9 cellular contexts compared by ENCODE assay signal in the genomic region with DNA sequence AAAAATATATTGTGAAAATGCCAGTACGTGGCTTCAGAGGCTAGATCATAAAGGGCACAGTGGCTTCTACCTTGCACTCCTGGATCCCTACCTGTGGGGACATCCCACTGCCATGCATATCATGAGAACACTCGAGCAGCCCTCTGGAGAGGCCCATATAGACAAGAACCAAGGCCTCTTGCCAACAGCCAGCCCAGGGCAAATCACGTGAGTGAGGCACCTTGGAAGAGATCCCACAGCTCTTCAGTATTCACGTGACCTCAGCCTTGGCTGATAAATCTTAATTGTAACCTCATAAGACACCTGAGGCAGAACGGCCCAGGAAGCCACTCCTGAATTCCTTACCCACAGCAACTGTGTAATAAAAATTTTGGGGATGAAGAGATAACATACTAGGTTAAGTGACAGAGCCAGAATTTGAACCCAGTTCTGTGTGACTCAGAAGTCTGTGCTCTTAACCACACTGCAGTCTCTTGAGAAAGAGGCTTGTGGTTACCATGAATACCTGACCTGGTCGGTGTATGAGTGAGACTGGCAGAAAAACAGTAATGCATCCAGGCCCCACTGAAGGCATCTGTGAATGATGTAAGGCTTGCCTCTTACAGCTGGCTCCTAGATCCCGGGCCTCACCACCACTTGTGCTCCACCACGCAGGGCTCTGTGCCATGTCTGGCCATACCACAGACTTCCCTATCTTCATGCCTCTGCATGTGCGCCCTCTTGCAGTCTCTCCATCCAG. TPM values are rescaled to one million over a fixed set of nuclear protein-coding genes. Genes with fewer than 3 reads are reported as not detected.
DNase-seq lines count a peak whose midpoint lies in the region.
"Had no signal": no experiment of that assay in that cellular context is flagged by ENCODE, and none has a peak within 500 bp of the region (broad histone marks: within the 10 kb centered on the region; RNA-seq: fewer than 3 reads in every experiment).

No MANE protein-coding gene starts in this region.

- in situ Hi-C loops in Caki2 (cut with HindIII; ENCODE audit: low pct_unique_long_range_greater_than_20kb, low sequenced_read_pairs), result no loop called here

- DNase-seq in Caki2 (ENCODE audit: low read depth), result peak; percentile 14
- DNase-seq in NCI-H2029 (lab: John Stamatoyannopoulos, UW), result peak; percentile 87
- DNase-seq in epidermal melanocyte (ENCODE audit: insufficient read length, low spot score), result peak; percentile 49
- peak; percentile 31 for DNase-seq in occipital lobe (lab: John Stamatoyannopoulos, UW)
- no peak for DNase-seq in HuH-7.5 (ENCODE audit: low spot score)
- no peak for DNase-seq in NCI-H146 (lab: John Stamatoyannopoulos, UW)
- DNase-seq in dermis blood vessel endothelial cell, result no peak
- no peak for DNase-seq in NCI-H82 treated with DMSO at 0.1 percent for 48 hours (lab: John Stamatoyannopoulos, UW; ENCODE audit: unreplicated experiment)

RNA-seq across cellular contexts. Expression of a gene that starts 6.9 kb away (rescaled TPM):
- not detected in 2 replicates for total RNA-seq in Caki2 (2014; rRNA removed; shearing (Covaris generic); ENCODE audit: low replicate concordance)
- total RNA-seq in occipital lobe, result not detected
- not detected in 2 replicates for total RNA-seq in dermis blood vessel endothelial cell
- total RNA-seq: NCI-H460 had no signal

Comparison
In these comparisons a context has a peak if more than half of its experiments do, and no peak if none do; other contexts are left out.
1. DNase-seq: peak in Caki2 (single experiment), NCI-H2029 (single experiment), epidermal melanocyte (single experiment) and occipital lobe (single experiment); none in HuH-7.5 (single experiment), NCI-H146 (single experiment), dermis blood vessel endothelial cell (single experiment) and NCI-H82 treated with DMSO at 0.1 percent for 48 hours (single experiment).